ENCODE assay signal across 7 cellular contexts in genomic region chr5:172787538-172787937, GRCh38. TPM values are rescaled to one million over a fixed set of nuclear protein-coding genes. Genes with fewer than 3 reads are reported as not detected.
A peak's percentile ranks its signal among the peaks of the same experiment; 100 is the strongest.
DNase-seq lines count a peak whose midpoint lies in the region; ATAC-seq, FAIRE-seq and TF ChIP-seq lines count a peak whose summit lies in the region.
"Not testable (repeated sequence)": the region's sequence is repeated elsewhere in the genome, so short reads cannot be mapped to it uniquely, and the experiment has no call there.

No MANE protein-coding gene starts in this region.

- H2BK120ac ChIP-seq in mesenchymal stem cell (ENCODE audit: low read depth, low read length): not testable (repeated sequence)

- ATAC-seq in Panc1, K562: not testable (repeated sequence)

- intact Hi-C loops in Panc1 (cut with micrococcal nuclease; ENCODE audit: unreplicated experiment); K562 (cut with micrococcal nuclease); vagina (cut with DNase I): not testable (repeated sequence)

- H2BK15ac ChIP-seq in mesenchymal stem cell (ENCODE audit: low read depth, poor library complexity, severe bottlenecking): not testable (repeated sequence)

- not testable (repeated sequence) for TF ChIP-seq EP300 in K562 (IDR thresholded peaks at IDR 0.05; ENCODE audit: low read length)

- not testable (repeated sequence) for H3K9me3 ChIP-seq in BLaER1 treated with 17β-estradiol and CSF1 and Interleukin-3, amounts not matched to agents 10 nM and 100 nM (replicated peaks in 1 of 11); HUES6 (ENCODE audit: control insufficient read depth, insufficient read depth, low read depth, low read length); Panc1 (ENCODE audit: control insufficient read depth, insufficient read depth, low read depth, low read length); K562 (replicated peaks; ENCODE audit: control insufficient read depth, insufficient read depth, low read depth, low read length); mesenchymal stem cell (ENCODE audit: control insufficient read depth, low read length); subcutaneous abdominal adipose tissue (ENCODE audit: control insufficient read depth in 5 of 5, low read length in 5 of 5); vagina

- not testable (repeated sequence) for H4K20me1 ChIP-seq in BLaER1 treated with 17β-estradiol and CSF1 and Interleukin-3, amounts not matched to agents 10 nM and 100 nM; K562 (replicated peaks; ENCODE audit: control insufficient read depth, insufficient read depth, low read length)

- H2BK12ac ChIP-seq in mesenchymal stem cell (ENCODE audit: low read length in 2 of 2): peak overlapping the region in 1 of 2 experiments; percentile 51

- H3K4me2 ChIP-seq in BLaER1 treated with 17β-estradiol and CSF1 and Interleukin-3, amounts not matched to agents 10 nM and 100 nM: peak overlapping the region; percentile 75 to 97 (median 89); a peak in 21 of 22 replicates
- not testable (repeated sequence) for H3K4me2 ChIP-seq in K562 (ENCODE audit: insufficient read depth, low read length); mesenchymal stem cell (ENCODE audit: low read length, poor library complexity, severe bottlenecking)

- H2AK5ac ChIP-seq in mesenchymal stem cell (ENCODE audit: low read length, severe bottlenecking): peak overlapping the region; percentile 35

- not testable (repeated sequence) for H3K79me1 ChIP-seq in mesenchymal stem cell (replicated peaks; ENCODE audit: low read length, poor library complexity, severe bottlenecking)

- not testable (repeated sequence) for H3K36me3 ChIP-seq in BLaER1 treated with 17β-estradiol and CSF1 and Interleukin-3, amounts not matched to agents 10 nM and 100 nM; HUES6 (ENCODE audit: control insufficient read depth, insufficient read depth, low read length); Panc1 (ENCODE audit: control insufficient read depth, insufficient read depth, low read length); K562 (ENCODE audit: control insufficient read depth, insufficient read depth, low read length); mesenchymal stem cell (ENCODE audit: control insufficient read depth in 1 of 2, insufficient read depth in 2 of 2, low read depth in 1 of 2, low read length in 2 of 2); subcutaneous abdominal adipose tissue (ENCODE audit: control insufficient read depth in 5 of 5, insufficient read depth in 5 of 5, low read length in 5 of 5); vagina

- H3K27me3 ChIP-seq in BLaER1 treated with 17β-estradiol and CSF1 and Interleukin-3, amounts not matched to agents 10 nM and 100 nM; HUES6 (ENCODE audit: control insufficient read depth, insufficient read depth, low read length); Panc1 (ENCODE audit: control insufficient read depth, insufficient read depth, low read length); K562 (ENCODE audit: control insufficient read depth in 2 of 2, insufficient read depth in 2 of 2, low read length in 2 of 2); mesenchymal stem cell (ENCODE audit: control insufficient read depth in 1 of 2, insufficient read depth in 1 of 2, low read length in 2 of 2); subcutaneous abdominal adipose tissue (ENCODE audit: control insufficient read depth in 5 of 5, insufficient read depth in 4 of 5, low read length in 5 of 5); vagina: not testable (repeated sequence)

- H2BK5ac ChIP-seq in mesenchymal stem cell (ENCODE audit: low read depth, low read length, poor library complexity, severe bottlenecking): not testable (repeated sequence)

- H4K91ac ChIP-seq in mesenchymal stem cell (ENCODE audit: low read length): not testable (repeated sequence)

- H3K9me1 ChIP-seq in K562 (ENCODE audit: control insufficient read depth, insufficient read depth, low read length): not testable (repeated sequence)

- H3K23ac ChIP-seq in mesenchymal stem cell (ENCODE audit: low read length in 2 of 2): not testable (repeated sequence)

- H3K4ac ChIP-seq in mesenchymal stem cell (ENCODE audit: low read depth in 1 of 2, low read length in 2 of 2): peak overlapping the region in 1 of 2 experiments; percentile 39

- TF ChIP-seq RAD21 in K562 (CRISPR knock-in tag; conservative IDR thresholded peaks at IDR 0.05 in 1 of 2, IDR thresholded peaks at IDR 0.05 in 1 of 2): not testable (repeated sequence)

- H3K27ac ChIP-seq in BLaER1 treated with 17β-estradiol and CSF1 and Interleukin-3, amounts not matched to agents 10 nM and 100 nM: peak overlapping the region in 10 of 11 experiments; percentile 74 to 87 (median 80); a peak in 18 of 22 replicates
- H3K27ac ChIP-seq in HUES6 (ENCODE audit: low read depth, low read length); mesenchymal stem cell (ENCODE audit: low read length, poor library complexity, severe bottlenecking): not testable (repeated sequence)
- H3K27ac ChIP-seq in Panc1 (ENCODE audit: low read length) (peak overlapping the region; percentile 55), K562 (ENCODE audit: extremely low read depth, low read depth, low read length) (peak overlapping the region; percentile 35; the same call in 2 of the 3 replicates), subcutaneous abdominal adipose tissue (ENCODE audit: low read depth, low read length) (peak overlapping the region; percentile 99), vagina (peak overlapping the region; percentile 92)

- in situ Hi-C loops in Panc1 (cut with HindIII; ENCODE audit: low pct_unique_long_range_greater_than_20kb, low sequenced_read_pairs); K562 (cut with MboI): not testable (repeated sequence)

- H2AFZ ChIP-seq in K562 (ENCODE audit: low read depth, low read length): peak overlapping the region; percentile 83
- not testable (repeated sequence) for H2AFZ ChIP-seq in mesenchymal stem cell (ENCODE audit: low read depth, low read length)

- POLR2A ChIA-PET in Panc1 (lab: Charles Lee): interaction anchor here (0.6 to 0.7 kb wide), 2 partner anchors 20 to 543 kb away, joined by 3 read pairs; no protein-coding TSS in a partner anchor
- POLR2A ChIA-PET in K562 (lab: Yijun Ruan, JAX): interaction anchor here (0.7 to 1.3 kb wide), 3 partner anchors 16 to 18 kb away, joined by 3 to 6 read pairs (median 3); partner anchors contain the start of gene DUSP1

- not testable (repeated sequence) for H4K8ac ChIP-seq in mesenchymal stem cell (ENCODE audit: low read length)

- FAIRE-seq in K562 (lab: Jason Lieb, UNC): not testable (repeated sequence)

- 80% methylated on average over 3 of the region's 3 CpGs for WGBS in K562 (ENCODE audit: insufficient coverage, low coverage, missing lambda C conversion rate)
- WGBS in mesenchymal stem cell: 73% methylated on average over 3 of the region's 3 CpGs

- not testable (repeated sequence) for H3K18ac ChIP-seq in mesenchymal stem cell (ENCODE audit: low read depth in 1 of 2, low read length in 2 of 2)

- CTCF ChIA-PET in Panc1 (lab: Charles Lee); K562 (lab: Yijun Ruan, JAX; ENCODE audit: low intra/inter-chr PET ratio): not testable (repeated sequence)

- H3K79me2 ChIP-seq in K562 (ENCODE audit: control insufficient read depth, insufficient read depth, low read length): not testable (repeated sequence)

- peak overlapping the region in 7 of 11 experiments; percentile 32 to 78 (median 70); a peak in 10 of 22 replicates for H3K9ac ChIP-seq in BLaER1 treated with 17β-estradiol and CSF1 and Interleukin-3, amounts not matched to agents 10 nM and 100 nM
- H3K9ac ChIP-seq in HUES6 (ENCODE audit: low read length) (peak overlapping the region; percentile 0), K562 (ENCODE audit: insufficient read depth in 1 of 2, low read depth in 2 of 2, low read length in 2 of 2) (peak overlapping the region in 1 of 2 experiments; percentile 19; a peak in 1 of 4 replicates)
- not testable (repeated sequence) for H3K9ac ChIP-seq in mesenchymal stem cell (ENCODE audit: low read length); subcutaneous abdominal adipose tissue (ENCODE audit: low read length in 5 of 5)

- not testable (repeated sequence) for BruUV-seq in Panc1 (replicated peaks; lab: Mats Ljungman, UMichigan); K562 (replicated peaks; lab: Mats Ljungman, UMichigan)

- not testable (repeated sequence) for H3K14ac ChIP-seq in mesenchymal stem cell (ENCODE audit: low read length in 2 of 2)

- TF ChIP-seq CTCF in Panc1 (IDR thresholded peaks at IDR 0.05); K562 (IDR thresholded peaks at IDR 0.05 in 2 of 3, conservative IDR thresholded peaks at IDR 0.05 in 1 of 3; ENCODE audit: insufficient read depth in 2 of 3, low read depth in 1 of 3, low read length in 3 of 3); vagina (IDR thresholded peaks at IDR 0.05): not testable (repeated sequence)

- H3K4me3 ChIP-seq in BLaER1 treated with 17β-estradiol and CSF1 and Interleukin-3, amounts not matched to agents 10 nM and 100 nM: 0 out of 20 replicates have a peak overlapping the region, but pooled peaks of 1 of the 10 experiments have one; percentile 54
- not testable (repeated sequence) for H3K4me3 ChIP-seq in HUES6 (ENCODE audit: low read depth, low read length); Panc1 (ENCODE audit: low read depth in 2 of 2, low read length in 2 of 2); K562; mesenchymal stem cell (ENCODE audit: insufficient read depth in 1 of 2, low read depth in 1 of 2, low read length in 2 of 2); subcutaneous abdominal adipose tissue (ENCODE audit: low read depth in 1 of 5, low read length in 5 of 5); vagina

- H3K4me1 ChIP-seq in BLaER1 treated with 17β-estradiol and CSF1 and Interleukin-3, amounts not matched to agents 10 nM and 100 nM: peaks cover 62 to 69% (median 68%) of the 10 kb centered on the region in 10 experiments
- H3K4me1 ChIP-seq in HUES6 (ENCODE audit: control insufficient read depth, insufficient read depth, low read length): peaks cover 34% of the 10 kb centered on the region
- peaks cover 55% of the 10 kb centered on the region for H3K4me1 ChIP-seq in Panc1 (ENCODE audit: control insufficient read depth, insufficient read depth, low read length)
- H3K4me1 ChIP-seq in K562 (replicated peaks in 1 of 2; ENCODE audit: control insufficient read depth in 2 of 2, insufficient read depth in 2 of 2, low read length in 2 of 2): peaks cover 35 to 36% of the 10 kb centered on the region in 2 experiments
- H3K4me1 ChIP-seq in mesenchymal stem cell (ENCODE audit: control insufficient read depth, insufficient read depth, low read depth, low read length): peaks cover 22% of the 10 kb centered on the region
- peaks cover 12 to 48% (median 40%) of the 10 kb centered on the region in 5 donors for H3K4me1 ChIP-seq in subcutaneous abdominal adipose tissue (ENCODE audit: control insufficient read depth in 5 of 5, insufficient read depth in 5 of 5, low read length in 5 of 5)
- peaks cover 29% of the 10 kb centered on the region for H3K4me1 ChIP-seq in vagina

- not testable (repeated sequence) for DNase-seq in Panc1 (ENCODE audit: low read depth, low spot score); K562 (ENCODE audit: extremely low read depth in 1 of 4, low spot score in 3 of 4); mesenchymal stem cell; vagina (ENCODE audit: extremely low spot score in 2 of 2)

- TF ChIP-seq POLR2A in K562 (conservative IDR thresholded peaks at IDR 0.05); vagina (IDR thresholded peaks at IDR 0.05): not testable (repeated sequence)

RNA-seq across cellular contexts. Expression of gene DUSP1, which starts 16.5 kb away (rescaled TPM):
- 79.9 TPM for total RNA-seq in Panc1 (2021; ENCODE audit: unreplicated experiment)
- polyA plus RNA-seq in Panc1 (2012; ENCODE audit: insufficient read length): 65.0 TPM
- total RNA-seq in K562 (2011; cell fraction: chromatin; rRNA removed; ENCODE audit: low replicate concordance): 11.5 and 24.3 TPM in 2 replicates
- 32.5 and 33.0 TPM in 2 replicates for total RNA-seq in K562 (2011; cell fraction: nucleolus; rRNA removed)
- 17.9 and 22.4 TPM in 2 replicates for total RNA-seq in K562 (2011; cell fraction: nucleoplasm; rRNA removed)
- 12.8 and 18.9 TPM in 2 replicates for total RNA-seq in K562 (2014; rRNA removed)
- total RNA-seq in K562 (2014; rRNA removed; fragmentation: Illumina TruSeq; extraction: Trizol): 5.0 and 7.3 TPM in 2 replicates
- total RNA-seq in K562 (2015; rRNA removed; fragmentation: Illumina TruSeq; extraction: Trizol): 4.4 and 4.8 TPM in 2 replicates
- 14.2 and 17.1 TPM in 2 replicates for total RNA-seq in K562 (2021)
- 12.6 and 13.3 TPM in 2 replicates for polyA plus RNA-seq in K562 (2011; rRNA removed)
- 16.2 and 25.8 TPM in 2 replicates for polyA plus RNA-seq in K562 (2011; cell fraction: cytosol; rRNA removed)
- 26.5 and 30.4 TPM in 2 replicates for polyA plus RNA-seq in K562 (2011; cell fraction: nucleus; rRNA removed)
- 8.3 and 11.4 TPM in 2 replicates for polyA plus RNA-seq in K562 (2012)
- polyA plus RNA-seq in K562 (2014; fragmentation: Illumina TruSeq; extraction: Trizol): 8.0 and 8.5 TPM in 2 replicates
- 1 to 10 TPM; 2.1 to 3.0 TPM for polyA plus RNA-seq in K562 (2014; fragmentation: Nextera tagmentation; extraction: Ambion mirVana)
- polyA plus RNA-seq in K562 (2014; rRNA removed): 10.1 and 14.1 TPM in 2 replicates
- 13.6 and 20.8 TPM in 2 replicates for polyA minus RNA-seq in K562 (2011; rRNA and poly(A)+ RNA removed)
- polyA minus RNA-seq in K562 (2011; cell fraction: cytosol; rRNA and poly(A)+ RNA removed): 13.5 and 14.0 TPM in 2 replicates
- 23.3 and 31.2 TPM in 2 replicates for polyA minus RNA-seq in K562 (2011; cell fraction: nucleus; rRNA and poly(A)+ RNA removed)
- polyA plus RNA-seq in mesenchymal stem cell (2013, experiment 1 of 2): 214 TPM
- 205 TPM for polyA plus RNA-seq in mesenchymal stem cell (2013, experiment 2 of 2)
- 2,876 TPM for total RNA-seq in vagina

RNA-seq across cellular contexts. Expression of gene ERGIC1, which starts 46.5 kb away (rescaled TPM):
- 206 TPM for total RNA-seq in Panc1 (2021; ENCODE audit: unreplicated experiment)
- 419 TPM for polyA plus RNA-seq in Panc1 (2012; ENCODE audit: insufficient read length)
- total RNA-seq in K562 (2011; cell fraction: chromatin; rRNA removed; ENCODE audit: low replicate concordance): 94.3 and 160 TPM in 2 replicates
- total RNA-seq in K562 (2011; cell fraction: nucleolus; rRNA removed): 81.7 and 85.4 TPM in 2 replicates
- 98.5 and 147 TPM in 2 replicates for total RNA-seq in K562 (2011; cell fraction: nucleoplasm; rRNA removed)
- 20.9 and 38.1 TPM in 2 replicates for total RNA-seq in K562 (2014; rRNA removed)
- total RNA-seq in K562 (2014; rRNA removed; fragmentation: Illumina TruSeq; extraction: Trizol): 33.5 and 38.8 TPM in 2 replicates
- total RNA-seq in K562 (2015; rRNA removed; fragmentation: Illumina TruSeq; extraction: Trizol): 41.9 and 42.5 TPM in 2 replicates
- total RNA-seq in K562 (2021): 48.0 and 51.3 TPM in 2 replicates
- polyA plus RNA-seq in K562 (2011; rRNA removed): 36.4 and 39.2 TPM in 2 replicates
- 59.9 and 75.2 TPM in 2 replicates for polyA plus RNA-seq in K562 (2011; cell fraction: cytosol; rRNA removed)
- polyA plus RNA-seq in K562 (2011; cell fraction: nucleus; rRNA removed): 37.4 and 51.3 TPM in 2 replicates
- 49.8 and 50.4 TPM in 2 replicates for polyA plus RNA-seq in K562 (2012)
- polyA plus RNA-seq in K562 (2014; fragmentation: Illumina TruSeq; extraction: Trizol): 58.0 and 68.4 TPM in 2 replicates
- 10 to 100 TPM in 1 of 2 experiments, 1 to 10 TPM in 1; 5.5 to 11.7 TPM for polyA plus RNA-seq in K562 (2014; fragmentation: Nextera tagmentation; extraction: Ambion mirVana)
- 32.9 and 45.5 TPM in 2 replicates for polyA plus RNA-seq in K562 (2014; rRNA removed)
- 42.0 and 52.9 TPM in 2 replicates for polyA minus RNA-seq in K562 (2011; rRNA and poly(A)+ RNA removed)
- 26.8 and 27.7 TPM in 2 replicates for polyA minus RNA-seq in K562 (2011; cell fraction: cytosol; rRNA and poly(A)+ RNA removed)
- 19.5 and 22.5 TPM in 2 replicates for polyA minus RNA-seq in K562 (2011; cell fraction: nucleus; rRNA and poly(A)+ RNA removed)
- polyA plus RNA-seq in mesenchymal stem cell (2013, experiment 1 of 2): 143 TPM
- 140 TPM for polyA plus RNA-seq in mesenchymal stem cell (2013, experiment 2 of 2)
- total RNA-seq in vagina: 97.2 TPM

Comparison
In these comparisons a context has a peak if more than half of its experiments do, and no peak if none do; other contexts are left out.
1. RNA of gene DUSP1, which starts 16.5 kb away (total RNA-seq): 2,876 TPM in vagina (single experiment); 79.9 TPM in Panc1 (single experiment) and 4.4 to 33.0 TPM in K562; every median in the first group is over 10 times any median in the second.